8 cellular contexts compared by ENCODE assay signal in genomic region chr17:19378416-19379293, GRCh38. TPM values are rescaled to one million over a fixed set of nuclear protein-coding genes. Genes with fewer than 3 reads are reported as not detected.
DNase-seq lines count a peak whose midpoint lies in the region; ATAC-seq and TF ChIP-seq lines count a peak whose summit lies in the region.

TSS of gene MAPK7 (plus strand) at chr17:19378498. CDS start at chr17:19378901, 403 bp downstream.

- peak within 1 kb of the TSS; percentile 68 for H3K27ac ChIP-seq in BLaER1
- peak within 1 kb of the TSS; percentile 93 for H3K27ac ChIP-seq in Panc1 (ENCODE audit: low read length)
- H3K27ac ChIP-seq in muscle layer of duodenum (ENCODE audit: low read length): peak within 1 kb of the TSS; percentile 96

- BruUV-seq in Panc1 (replicated peaks; lab: Mats Ljungman, UMichigan): no TSS peak

- H3K27me3 ChIP-seq in BLaER1 (no peaks in the 10 kb centered on the region), Panc1 (ENCODE audit: control insufficient read depth, insufficient read depth, low read length) (no peaks in the 10 kb centered on the region), muscle layer of duodenum (ENCODE audit: low read depth, low read length) (no peaks in the 10 kb centered on the region)

- H3K9ac ChIP-seq in BLaER1: peak within 1 kb of the TSS; percentile 82

- CTCF ChIA-PET in Panc1 (lab: Charles Lee): interaction anchor here (1.2 kb wide), 1 partner anchor 16 kb away, joined by 6 read pairs; the partner anchor contains the start of gene B9D1

- intact Hi-C loops in Panc1 (cut with micrococcal nuclease; ENCODE audit: unreplicated experiment): loop anchor here (5.0 kb wide), 1 partner anchor 69 kb away; no protein-coding TSS in a partner anchor

- TF ChIP-seq CTCF in Panc1 (IDR thresholded peaks at IDR 0.05) (no peak), endothelial cell (IDR thresholded peaks at IDR 0.05; ENCODE audit: unreplicated experiment) (no peak)

- H3K4me1 ChIP-seq in BLaER1: peaks cover 23% of the 10 kb centered on the region
- no peaks in the 10 kb centered on the region; the same call in 1 of the 2 replicates for H3K4me1 ChIP-seq in Panc1 (ENCODE audit: control insufficient read depth, insufficient read depth, low read length)
- H3K4me1 ChIP-seq in muscle layer of duodenum (ENCODE audit: control insufficient read depth in 1 of 2, insufficient read depth in 2 of 2, low read length in 2 of 2): peaks cover 6 to 21% of the 10 kb centered on the region in 2 donors

- H3K36me3 Mint-ChIP-seq in endothelial cell (ENCODE audit: low read depth, unreplicated experiment): peaks cover 20% of the 10 kb centered on the region

- H3K4me2 ChIP-seq in BLaER1: peak within 1 kb of the TSS; percentile 96

- H3K4me3 ChIP-seq in BLaER1 (peak within 1 kb of the TSS; percentile 78), Panc1 (ENCODE audit: low read depth in 2 of 2, low read length in 2 of 2) (peak within 1 kb of the TSS; percentile 78 to 83), muscle layer of duodenum (ENCODE audit: low read depth in 1 of 2, low read length in 2 of 2) (peak within 1 kb of the TSS; percentile 81 to 88)

- H3K4me1 Mint-ChIP-seq in endothelial cell (ENCODE audit: unreplicated experiment): peaks cover 14% of the 10 kb centered on the region

- H3K27me3 Mint-ChIP-seq in endothelial cell (ENCODE audit: unreplicated experiment): peaks cover 7% of the 10 kb centered on the region

- H3K9me3 Mint-ChIP-seq in endothelial cell (ENCODE audit: unreplicated experiment): no peaks in the 10 kb centered on the region

- POLR2A ChIA-PET in Panc1 (lab: Charles Lee): interaction anchor here (0.6 to 1.2 kb wide), 3 partner anchors 17 to 18 kb away, joined by 3 to 6 read pairs (median 3); no protein-coding TSS in a partner anchor

- H3K4me3 Mint-ChIP-seq in endothelial cell (ENCODE audit: unreplicated experiment): peak within 1 kb of the TSS; percentile 99

- DNase-seq in Panc1 (ENCODE audit: low read depth, low spot score) (no peak), endothelial cell (ENCODE audit: low spot score) (no peak), RPMI8226 (no peak), NCI-H82 (lab: John Stamatoyannopoulos, UW) (no peak)

- in situ Hi-C loops in Panc1 (cut with HindIII; ENCODE audit: low pct_unique_long_range_greater_than_20kb, low sequenced_read_pairs): no loop called here

- H3K36me3 ChIP-seq in BLaER1: peaks cover 47% of the 10 kb centered on the region
- peaks cover 6% of the 10 kb centered on the region for H3K36me3 ChIP-seq in Panc1 (ENCODE audit: control insufficient read depth, insufficient read depth, low read length)
- H3K36me3 ChIP-seq in muscle layer of duodenum (ENCODE audit: control insufficient read depth in 1 of 2, insufficient read depth in 2 of 2, low read length in 2 of 2): peaks cover 23 to 40% of the 10 kb centered on the region in 2 donors

- peaks cover 12% of the 10 kb centered on the region; the same call in 1 of the 2 replicates for H4K20me1 ChIP-seq in BLaER1

- H3K27ac Mint-ChIP-seq in endothelial cell (ENCODE audit: unreplicated experiment): peak within 1 kb of the TSS; percentile 98

- H3K9me3 ChIP-seq in BLaER1 (no peaks in the 10 kb centered on the region), Panc1 (ENCODE audit: control insufficient read depth, insufficient read depth, low read depth, low read length) (no peaks in the 10 kb centered on the region), muscle layer of duodenum (ENCODE audit: control insufficient read depth in 1 of 2, low read length in 2 of 2) (no peaks in the 10 kb centered on the region)

- ATAC-seq in GM21723 (IDR thresholded peaks at IDR 0.05; ENCODE audit: unreplicated experiment) (peak; percentile 24), Panc1 (peak; percentile 20), HG03039 (IDR thresholded peaks at IDR 0.05; ENCODE audit: unreplicated experiment) (no peak)

RNA-seq across cellular contexts. Expression of gene MAPK7, which starts in this region (rescaled TPM):
- total RNA-seq in Panc1 (2021; ENCODE audit: unreplicated experiment) (28.9 TPM), endothelial cell (ENCODE audit: unreplicated experiment) (48.5 TPM)
- 21.5 TPM for polyA plus RNA-seq in Panc1 (2012; ENCODE audit: insufficient read length)
